ENCODE assay signal across 17 cellular contexts in the genomic region with DNA sequence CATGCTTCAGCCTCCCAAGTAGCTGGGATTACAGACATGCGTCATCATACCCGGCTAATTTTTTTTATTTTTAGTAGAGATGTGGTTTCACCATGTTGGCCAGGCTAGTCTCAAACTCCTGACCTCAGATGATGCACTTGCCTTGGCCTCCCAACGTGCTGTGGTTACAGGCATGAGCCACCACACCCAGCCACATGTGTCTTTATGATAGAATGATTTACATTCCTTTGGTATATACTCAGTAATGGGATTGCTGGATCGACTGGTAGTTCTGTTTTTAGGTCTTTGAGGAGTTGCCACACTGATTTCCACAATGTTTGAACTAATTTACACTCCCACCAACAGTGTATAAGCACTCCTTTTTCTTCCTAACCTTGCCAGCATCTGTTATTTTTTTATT.
DNase-seq lines count a peak whose midpoint lies in the region; ATAC-seq and TF ChIP-seq lines count a peak whose summit lies in the region.
"Had no signal": no experiment of that assay in that cellular context is flagged by ENCODE, and none has a peak within 500 bp of the region (broad histone marks: within the 10 kb centered on the region; RNA-seq: fewer than 3 reads in every experiment).

No MANE protein-coding gene starts in this region.

- no peaks in the 10 kb centered on the region for H3K4me1 Mint-ChIP-seq in activated CD4-positive, alpha-beta memory T cell treated with anti-CD3 and anti-CD28 coated beads for 36 hours (ENCODE audit: low read depth)
- H3K4me1 Mint-ChIP-seq: neural crest cell had no signal

- WGBS in lower leg skin, 2 donors, result 74 to 83% methylated on average over 4 of the region's 4 CpGs

- H3K4me2 ChIP-seq in HCT116 (ENCODE audit: low read length), result peak overlapping the region; percentile 6; the same call in 1 of the 2 replicates
- peak overlapping the region; percentile 17 for H3K4me2 ChIP-seq in fibroblast of lung (ENCODE audit: extremely low read depth, insufficient read depth, low read length)
- no peak overlapping the region for H3K4me2 ChIP-seq in skeletal muscle satellite cell (ENCODE audit: low read length)

- TF ChIP-seq RAD21 in HCT116 (IDR thresholded peaks at IDR 0.05; ENCODE audit: low read depth), result no peak

- CTCF ChIA-PET in HCT116 (lab: Charles Lee), result no interaction called here
- CTCF ChIA-PET in activated CD4-positive, alpha-beta memory T cell treated with anti-CD3 and anti-CD28 coated beads for 36 hours (lab: Charles Lee), result no interaction called here

- H3K36me3 ChIP-seq in HCT116 (ENCODE audit: control insufficient read depth in 1 of 2, insufficient read depth in 2 of 2, low read length in 2 of 2), result no peaks in the 10 kb centered on the region
- H3K36me3 ChIP-seq in SJCRH30, result no peaks in the 10 kb centered on the region
- H3K36me3 ChIP-seq in fibroblast of lung (ENCODE audit: control insufficient read depth, insufficient read depth, low read length), result no peaks in the 10 kb centered on the region
- no peaks in the 10 kb centered on the region for H3K36me3 ChIP-seq in skeletal muscle satellite cell (ENCODE audit: insufficient read depth, low read length)
- no peaks in the 10 kb centered on the region for H3K36me3 ChIP-seq in HAP-1 (replicated peaks)
- H3K36me3 ChIP-seq: lower lobe of right lung had no signal

- ATAC-seq in HCT116, result peak; percentile 68; the same call in 1 of the 2 replicates
- no peak for ATAC-seq in HG02981 (IDR thresholded peaks at IDR 0.05; ENCODE audit: unreplicated experiment)
- ATAC-seq: activated CD8-positive, alpha-beta T cell treated with anti-CD3 and anti-CD28 coated beads for 36 hours; CD8-positive, alpha-beta T cell; lower lobe of right lung had no signal

- peaks cover 23% of the 10 kb centered on the region for H3K9me3 Mint-ChIP-seq in activated CD4-positive, alpha-beta memory T cell treated with anti-CD3 and anti-CD28 coated beads for 36 hours

- H3K27me3 Mint-ChIP-seq in activated CD4-positive, alpha-beta memory T cell treated with anti-CD3 and anti-CD28 coated beads for 36 hours, result no peaks in the 10 kb centered on the region
- H3K27me3 Mint-ChIP-seq: activated CD8-positive, alpha-beta T cell treated with anti-CD3 and anti-CD28 coated beads for 36 hours had no signal

- H3K9me2 ChIP-seq in HCT116 (ENCODE audit: insufficient read depth), result no peaks in the 10 kb centered on the region

- intact Hi-C loops in HCT116 (cut with micrococcal nuclease) (no loop called here), lower leg skin (cut with DNase I; ENCODE audit: low total_unique reads) (no loop called here)
- intact Hi-C loops in activated CD4-positive, alpha-beta memory T cell treated with anti-CD3 and anti-CD28 coated beads for 36 hours (cut with micrococcal nuclease), result no loop called here

- H3K4me1 ChIP-seq in HCT116 (ENCODE audit: control insufficient read depth in 1 of 2, insufficient read depth in 2 of 2, low read length in 2 of 2) (peaks cover 0 to 11% of the 10 kb centered on the region in 2 experiments; a peak in 2 of 4 replicates), SJCRH30 (peaks cover 7% of the 10 kb centered on the region), fibroblast of lung (ENCODE audit: control insufficient read depth, extremely low read depth, insufficient read depth, low read length) (peaks cover 4% of the 10 kb centered on the region), skeletal muscle satellite cell (ENCODE audit: control insufficient read depth, insufficient read depth, low read length) (peaks cover 13% of the 10 kb centered on the region), HAP-1 (no peaks in the 10 kb centered on the region)
- H3K4me1 ChIP-seq: lower lobe of right lung had no signal

- H2AFZ ChIP-seq in HCT116 (ENCODE audit: low read depth, low read length, poor library complexity, severe bottlenecking) (no peak overlapping the region), fibroblast of lung (ENCODE audit: low read length) (no peak overlapping the region)

- H3K36me3 Mint-ChIP-seq in activated CD4-positive, alpha-beta memory T cell treated with anti-CD3 and anti-CD28 coated beads for 36 hours, result peaks cover 3% of the 10 kb centered on the region

- H4K20me1 ChIP-seq in HCT116 (ENCODE audit: insufficient read depth) (no peaks in the 10 kb centered on the region), fibroblast of lung (ENCODE audit: control insufficient read depth, extremely low read depth, insufficient read depth, low read length) (no peaks in the 10 kb centered on the region)

- TF ChIP-seq CTCF in HCT116 (IDR thresholded peaks at IDR 0.05 in 2 of 3, conservative IDR thresholded peaks at IDR 0.05 in 1 of 3; ENCODE audit: borderline replicate concordance in 1 of 3, insufficient read depth in 1 of 3, low read depth in 2 of 3, low read length in 2 of 3) (no peak), fibroblast of lung (conservative IDR thresholded peaks at IDR 0.05 in 1 of 2, IDR thresholded peaks at IDR 0.05 in 1 of 2; ENCODE audit: low read depth in 1 of 2, low read length in 2 of 2) (no peak), lower leg skin (IDR thresholded peaks at IDR 0.05) (no peak)

- DNase-seq in HCT116 (ENCODE audit: low read depth, low spot score) (no peak), SJCRH30 (peak; percentile 49 to 72), fibroblast of lung (ENCODE audit: low read depth in 2 of 2) (peak; percentile 98 to 99), HAP-1 (ENCODE audit: low spot score in 2 of 2) (no peak), lower leg skin (ENCODE audit: low spot score in 2 of 2) (no peak)
- DNase-seq in activated CD4-positive, alpha-beta memory T cell treated with anti-CD3 and anti-CD28 coated beads for 36 hours, result no peak
- DNase-seq: activated CD8-positive, alpha-beta T cell treated with anti-CD3 and anti-CD28 coated beads for 36 hours; activated effector memory CD4-positive, alpha-beta T cell treated with Interleukin-2 at 50 U/mL for 16 hours; CD8-positive, alpha-beta T cell; central memory CD4-positive, alpha-beta T cell; lower lobe of right lung; NCI-H1417 treated with DMSO at 0.1 percent for 48 hours; NCI-H69; substantia nigra had no signal

- RAD21 ChIA-PET in HCT116 (lab: Charles Lee; ENCODE audit: low non-redundant PET in 1 of 2, low total read pairs in 2 of 2, uncharacterized antibody in 2 of 2, unreplicated experiment in 2 of 2), result no interaction called here

- H3K27ac Mint-ChIP-seq in activated CD4-positive, alpha-beta memory T cell treated with anti-CD3 and anti-CD28 coated beads for 36 hours, result no peak overlapping the region
- H3K27ac Mint-ChIP-seq: activated CD8-positive, alpha-beta T cell treated with anti-CD3 and anti-CD28 coated beads for 36 hours; CD8-positive, alpha-beta T cell had no signal

- H3K4me3 ChIP-seq in HCT116 (replicated peaks in 1 of 2; ENCODE audit: low read depth in 1 of 2, low read length in 2 of 2), result no peak overlapping the region
- H3K4me3 ChIP-seq in SJCRH30, result no peak overlapping the region
- H3K4me3 ChIP-seq in fibroblast of lung (replicated peaks in 1 of 4; ENCODE audit: control extremely low read depth in 1 of 4, insufficient read depth in 1 of 4, low read depth in 3 of 4, low read length in 4 of 4), result no peak overlapping the region
- no peak overlapping the region for H3K4me3 ChIP-seq in skeletal muscle satellite cell (ENCODE audit: low read length)
- no peak overlapping the region for H3K4me3 ChIP-seq in HAP-1
- H3K4me3 ChIP-seq in lower leg skin (ENCODE audit: low read depth, poor library complexity, severe bottlenecking), result no peak overlapping the region
- H3K4me3 ChIP-seq: lower lobe of right lung had no signal

- BruUV-seq in HCT116 (replicated peaks; lab: Mats Ljungman, UMichigan), result no TSS peak

- in situ Hi-C loops in HAP-1 (cut with MboI; ENCODE audit: low sequenced_read_pairs), result no loop called here

- H3K9me3 ChIP-seq in HCT116 (ENCODE audit: control insufficient read depth in 1 of 2, insufficient read depth in 1 of 2, low read depth in 1 of 2, low read length in 2 of 2) (peaks cover 0 to 4% of the 10 kb centered on the region in 2 experiments; a peak in 1 of 4 replicates), SJCRH30 (replicated peaks) (no peaks in the 10 kb centered on the region; the same call in 1 of the 2 replicates), fibroblast of lung (ENCODE audit: control insufficient read depth, insufficient read depth, low read depth, low read length) (no peaks in the 10 kb centered on the region), skeletal muscle satellite cell (replicated peaks; ENCODE audit: low read length) (no peaks in the 10 kb centered on the region), HAP-1 (no peaks in the 10 kb centered on the region)

- POLR2A ChIA-PET in HCT116 (lab: Charles Lee), result no interaction called here
- POLR2A ChIA-PET in activated CD4-positive, alpha-beta memory T cell treated with anti-CD3 and anti-CD28 coated beads for 36 hours (lab: Charles Lee), result no interaction called here

- H3K79me2 ChIP-seq in HCT116 (ENCODE audit: insufficient read depth, low read length) (no peaks in the 10 kb centered on the region), fibroblast of lung (ENCODE audit: control insufficient read depth, insufficient read depth, low read length) (no peaks in the 10 kb centered on the region)

- TF ChIP-seq POLR2A in HCT116 (IDR thresholded peaks at IDR 0.05; ENCODE audit: borderline replicate concordance, extremely low read depth, insufficient read depth, insufficient read length) (no peak), lower leg skin (IDR thresholded peaks at IDR 0.05) (no peak)

- H3K4me3 Mint-ChIP-seq in activated CD4-positive, alpha-beta memory T cell treated with anti-CD3 and anti-CD28 coated beads for 36 hours, result no peak overlapping the region
- H3K4me3 Mint-ChIP-seq: activated CD8-positive, alpha-beta T cell treated with anti-CD3 and anti-CD28 coated beads for 36 hours; CD8-positive, alpha-beta T cell; neural crest cell had no signal

- no peaks in the 10 kb centered on the region for H3K27me3 ChIP-seq in HCT116 (ENCODE audit: insufficient read depth, low read length)
- no peaks in the 10 kb centered on the region for H3K27me3 ChIP-seq in SJCRH30
- no peaks in the 10 kb centered on the region for H3K27me3 ChIP-seq in fibroblast of lung (ENCODE audit: control insufficient read depth, insufficient read depth, low read length)
- no peaks in the 10 kb centered on the region for H3K27me3 ChIP-seq in skeletal muscle satellite cell (ENCODE audit: control insufficient read depth, insufficient read depth, low read length)
- no peaks in the 10 kb centered on the region for H3K27me3 ChIP-seq in HAP-1 (ENCODE audit: low read depth)

- H3K27ac ChIP-seq in HCT116 (ENCODE audit: low read depth, low read length), result no peak overlapping the region
- peak overlapping the region; percentile 55 for H3K27ac ChIP-seq in SJCRH30
- peak overlapping the region; percentile 82 for H3K27ac ChIP-seq in fibroblast of lung (ENCODE audit: insufficient read depth, low read length)
- H3K27ac ChIP-seq: lower lobe of right lung had no signal

- H3K9ac ChIP-seq in HCT116 (ENCODE audit: low read length) (no peak overlapping the region), fibroblast of lung (ENCODE audit: insufficient read depth, low read length) (no peak overlapping the region), skeletal muscle satellite cell (ENCODE audit: low read depth, low read length) (peak overlapping the region; percentile 18)

TF ChIP-seq in HCT116, 20 proteins besides CTCF, POLR2A, EP300 and RAD21 (continues in another document):
- TF ChIP-seq ZNF274 (IDR thresholded peaks at IDR 0.05; ENCODE audit: low read depth, low read length), result no peak
- TF ChIP-seq ZFX (IDR thresholded peaks at IDR 0.05), result no peak

Comparison
In these comparisons a context has a peak if more than half of its experiments do, and no peak if none do; other contexts are left out.
1. DNase-seq: peak in SJCRH30 (2 of 2) and fibroblast of lung (2 of 2); none in HCT116 (single experiment), HAP-1 (0 of 2), lower leg skin (0 of 2) and activated CD4-positive, alpha-beta memory T cell treated with anti-CD3 and anti-CD28 coated beads for 36 hours (single experiment).